15 cellular contexts compared by ENCODE assay signal in the genomic region with DNA sequence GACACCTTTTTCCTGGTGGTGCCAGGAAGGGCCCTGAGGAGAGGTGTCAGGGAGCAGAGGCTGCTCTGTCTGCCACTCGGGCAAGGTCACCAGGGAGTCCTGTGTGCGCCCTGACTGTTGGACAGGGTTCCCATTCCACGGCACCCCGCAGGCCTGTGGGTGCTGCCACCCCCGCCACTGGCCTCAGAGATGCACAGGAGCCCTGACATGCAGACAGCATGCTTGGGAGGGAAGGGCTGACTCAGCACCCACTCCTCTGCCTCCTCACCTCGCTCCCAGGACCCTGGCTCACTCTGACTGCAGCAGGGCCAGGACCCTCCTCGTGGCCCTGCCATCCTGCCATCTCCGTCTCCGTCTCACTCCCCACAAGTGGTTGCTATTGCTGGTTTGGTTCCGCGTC. TPM values are rescaled to one million over a fixed set of nuclear protein-coding genes. Genes with fewer than 3 reads are reported as not detected.
A peak's percentile ranks its signal among the peaks of the same experiment; 100 is the strongest.
DNase-seq lines count a peak whose midpoint lies in the region; ATAC-seq and TF ChIP-seq lines count a peak whose summit lies in the region.
"Had no signal": no experiment of that assay in that cellular context is flagged by ENCODE, and none has a peak within 500 bp of the region (broad histone marks: within the 10 kb centered on the region; RNA-seq: fewer than 3 reads in every experiment).

No MANE protein-coding gene starts in this region.

- H3K4me3 Mint-ChIP-seq in activated naive CD4-positive, alpha-beta T cell treated with anti-CD3 and anti-CD28 coated beads, Interleukin-2, amount 10 ng/mL, durations not matched to agents 7 days and 5 days, result no peak overlapping the region
- H3K4me3 Mint-ChIP-seq in endothelial cell (ENCODE audit: unreplicated experiment), result peak overlapping the region; percentile 56
- H3K4me3 Mint-ChIP-seq in progenitor cell of endocrine pancreas (ENCODE audit: low read depth), result no peak overlapping the region
- H3K4me3 Mint-ChIP-seq in Caco-2 (ENCODE audit: unreplicated experiment), result no peak overlapping the region
- H3K4me3 Mint-ChIP-seq: CD8-positive, alpha-beta memory T cell had no signal

- no peaks in the 10 kb centered on the region for H3K9me3 ChIP-seq in Caco-2
- H3K9me3 ChIP-seq: BLaER1 had no signal

- H3K27ac ChIP-seq in RWPE1, result peak overlapping the region; percentile 17
- H3K27ac ChIP-seq: 22Rv1, BLaER1 had no signal

- H3K4me1 Mint-ChIP-seq in activated naive CD4-positive, alpha-beta T cell treated with anti-CD3 and anti-CD28 coated beads, Interleukin-2, amount 10 ng/mL, durations not matched to agents 7 days and 5 days, result no peaks in the 10 kb centered on the region
- H3K4me1 Mint-ChIP-seq in endothelial cell (ENCODE audit: unreplicated experiment) (no peaks in the 10 kb centered on the region), progenitor cell of endocrine pancreas (ENCODE audit: low read depth) (no peaks in the 10 kb centered on the region), Caco-2 (ENCODE audit: low read depth, unreplicated experiment) (no peaks in the 10 kb centered on the region)
- H3K4me1 Mint-ChIP-seq: CD8-positive, alpha-beta memory T cell had no signal

- intact Hi-C loops in Caco-2 (cut with micrococcal nuclease; ENCODE audit: unreplicated experiment), result no loop called here

- H3K36me3 ChIP-seq in Caco-2 (ENCODE audit: control insufficient read depth, insufficient read depth, low read length), result peaks cover 5% of the 10 kb centered on the region

- peak overlapping the region; percentile 46 for H3K27ac Mint-ChIP-seq in activated naive CD4-positive, alpha-beta T cell treated with anti-CD3 and anti-CD28 coated beads, Interleukin-2, amount 10 ng/mL, durations not matched to agents 7 days and 5 days
- no peak overlapping the region for H3K27ac Mint-ChIP-seq in endothelial cell (ENCODE audit: unreplicated experiment)
- peak overlapping the region; percentile 64 for H3K27ac Mint-ChIP-seq in progenitor cell of endocrine pancreas
- no peak overlapping the region for H3K27ac Mint-ChIP-seq in Caco-2 (ENCODE audit: unreplicated experiment)

- no peaks in the 10 kb centered on the region for H3K27me3 Mint-ChIP-seq in activated naive CD4-positive, alpha-beta T cell treated with anti-CD3 and anti-CD28 coated beads, Interleukin-2, amount 10 ng/mL, durations not matched to agents 7 days and 5 days
- H3K27me3 Mint-ChIP-seq in endothelial cell (ENCODE audit: unreplicated experiment), result peaks cover 5% of the 10 kb centered on the region
- H3K27me3 Mint-ChIP-seq in progenitor cell of endocrine pancreas, result no peaks in the 10 kb centered on the region
- H3K27me3 Mint-ChIP-seq in Caco-2 (ENCODE audit: insufficient read depth, unreplicated experiment), result no peaks in the 10 kb centered on the region
- H3K27me3 Mint-ChIP-seq: CD8-positive, alpha-beta memory T cell had no signal

- TF ChIP-seq CTCF in RWPE1 (conservative IDR thresholded peaks at IDR 0.05; ENCODE audit: low read depth) (no peak), endothelial cell (IDR thresholded peaks at IDR 0.05; ENCODE audit: unreplicated experiment) (no peak), progenitor cell of endocrine pancreas (IDR thresholded peaks at IDR 0.05; ENCODE audit: unreplicated experiment) (no peak), Caco-2 (IDR thresholded peaks at IDR 0.05; ENCODE audit: insufficient read depth in 1 of 2, low read depth in 1 of 2, low read length in 1 of 2, severe bottlenecking in 1 of 2, unreplicated experiment in 1 of 2) (no peak)

- no peak for DNase-seq in activated naive CD4-positive, alpha-beta T cell treated with anti-CD3 and anti-CD28 coated beads, Interleukin-2, amount 10 ng/mL, durations not matched to agents 7 days and 5 days
- no peak for DNase-seq in activated naive CD4-positive, alpha-beta T cell treated with Interleukin-2 at 50 U/mL for 16 hours
- DNase-seq in RWPE1 (ENCODE audit: low spot score) (no peak), endothelial cell (ENCODE audit: low spot score) (no peak), progenitor cell of endocrine pancreas (ENCODE audit: low spot score, unreplicated experiment) (no peak), Caco-2 (no peak), HK-2 (ENCODE audit: unreplicated experiment) (no peak)
- DNase-seq: AML-193; CD8-positive, alpha-beta memory T cell; DMS53; GF-D8 had no signal

- ATAC-seq in HG03571 (IDR thresholded peaks at IDR 0.05; ENCODE audit: unreplicated experiment), result no peak
- ATAC-seq: HCT116 had no signal

- H3K36me3 Mint-ChIP-seq in activated naive CD4-positive, alpha-beta T cell treated with anti-CD3 and anti-CD28 coated beads, Interleukin-2, amount 10 ng/mL, durations not matched to agents 7 days and 5 days, result peaks cover 37% of the 10 kb centered on the region
- peaks cover 30% of the 10 kb centered on the region for H3K36me3 Mint-ChIP-seq in endothelial cell (ENCODE audit: low read depth, unreplicated experiment)
- H3K36me3 Mint-ChIP-seq in progenitor cell of endocrine pancreas (ENCODE audit: insufficient read depth), result peaks cover 13% of the 10 kb centered on the region
- H3K36me3 Mint-ChIP-seq in Caco-2 (ENCODE audit: insufficient read depth, unreplicated experiment), result peaks cover 62% of the 10 kb centered on the region

- H3K4me1 ChIP-seq in Caco-2, result no peaks in the 10 kb centered on the region
- H3K4me1 ChIP-seq: BLaER1 had no signal

- no peaks in the 10 kb centered on the region for H3K9me3 Mint-ChIP-seq in activated naive CD4-positive, alpha-beta T cell treated with anti-CD3 and anti-CD28 coated beads, Interleukin-2, amount 10 ng/mL, durations not matched to agents 7 days and 5 days
- H3K9me3 Mint-ChIP-seq in endothelial cell (ENCODE audit: unreplicated experiment) (no peaks in the 10 kb centered on the region), progenitor cell of endocrine pancreas (ENCODE audit: low read depth) (no peaks in the 10 kb centered on the region), Caco-2 (ENCODE audit: unreplicated experiment) (no peaks in the 10 kb centered on the region)
- H3K9me3 Mint-ChIP-seq: CD8-positive, alpha-beta memory T cell had no signal

- CTCF ChIA-PET in activated naive CD4-positive, alpha-beta T cell treated with anti-CD3 and anti-CD28 coated beads, Interleukin-2, amount 10 ng/mL, durations not matched to agents 7 days and 5 days (lab: Charles Lee), result no interaction called here
- CTCF ChIA-PET in RWPE1 (lab: Yijun Ruan, JAX) (no interaction called here), Caco-2 (lab: Charles Lee) (no interaction called here)

- POLR2A ChIA-PET in RWPE1 (lab: Yijun Ruan, JAX; ENCODE audit: low non-redundant PET), result no interaction called here
- POLR2A ChIA-PET in Caco-2 (lab: Charles Lee), result no interaction called here

- H3K27me3 ChIP-seq in Caco-2 (replicated peaks; ENCODE audit: control insufficient read depth, insufficient read depth, low read length), result no peaks in the 10 kb centered on the region
- H3K27me3 ChIP-seq: BLaER1 had no signal

- no peak overlapping the region for H3K4me3 ChIP-seq in Caco-2 (ENCODE audit: low read depth, low read length)
- H3K4me3 ChIP-seq: BLaER1 had no signal

- no TSS peak for BruUV-seq in Caco-2 (replicated peaks; lab: Mats Ljungman, UMichigan)

RNA-seq across cellular contexts. Expression of gene MAU2, which starts 25.3 kb away (rescaled TPM):
- total RNA-seq in endothelial cell (ENCODE audit: unreplicated experiment), result 49.3 TPM
- 91.9 and 98.5 TPM in 2 replicates for total RNA-seq in progenitor cell of endocrine pancreas
- 51.3 and 62.6 TPM in 2 replicates for total RNA-seq in Caco-2 (2022)

RNA-seq across cellular contexts. Expression of gene SUGP1, which starts 25.7 kb away (rescaled TPM):
- total RNA-seq in endothelial cell (ENCODE audit: unreplicated experiment) (73.2 TPM), progenitor cell of endocrine pancreas (86.0 and 95.6 TPM in 2 replicates), Caco-2 (2022) (51.2 and 58.4 TPM in 2 replicates)

RNA-seq across cellular contexts. Expression of gene GATAD2A, which starts 59.5 kb away (rescaled TPM):
- total RNA-seq in endothelial cell (ENCODE audit: unreplicated experiment) (150 TPM), progenitor cell of endocrine pancreas (91.0 and 98.7 TPM in 2 replicates), Caco-2 (2022) (118 and 126 TPM in 2 replicates)

Comparison
In these comparisons a context has a peak if more than half of its experiments do, and no peak if none do; other contexts are left out.
1. H3K27ac Mint-ChIP-seq: peak in activated naive CD4-positive, alpha-beta T cell treated with anti-CD3 and anti-CD28 coated beads, Interleukin-2, amount 10 ng/mL, durations not matched to agents 7 days and 5 days (single experiment) and progenitor cell of endocrine pancreas (single experiment); none in endothelial cell (single experiment) and Caco-2 (single experiment).